20 cellular contexts compared by ENCODE assay signal in the genomic region with DNA sequence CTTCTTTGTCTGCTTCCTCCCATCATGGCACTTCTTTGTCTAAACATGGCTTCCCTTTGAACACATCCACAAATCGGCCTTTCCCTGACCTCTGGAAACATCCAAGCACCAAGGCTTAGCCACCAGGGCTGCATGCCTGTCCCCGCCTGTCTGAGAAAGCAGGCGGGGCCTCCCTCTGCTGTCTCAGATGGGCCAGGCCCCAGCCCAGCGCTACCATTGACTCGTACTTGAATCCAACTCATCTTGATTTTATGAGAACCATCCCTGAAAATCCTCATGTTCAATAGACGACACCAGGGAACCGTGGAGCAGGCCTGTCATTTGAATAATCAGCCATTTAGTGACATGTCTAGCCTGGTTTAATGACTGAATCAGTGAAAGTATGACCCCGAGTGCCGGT.
DNase-seq lines count a peak whose midpoint lies in the region; ATAC-seq, FAIRE-seq and TF ChIP-seq lines count a peak whose summit lies in the region.
"Had no signal": no experiment of that assay in that cellular context is flagged by ENCODE, and none has a peak within 500 bp of the region (broad histone marks: within the 10 kb centered on the region; RNA-seq: fewer than 3 reads in every experiment).

No MANE protein-coding gene starts in this region.

- POLR2A ChIA-PET in WTC11 (lab: Charles Lee) = no interaction called here

- peak; percentile 40; the same call in 1 of the 3 replicates for ATAC-seq in GM23338
- ATAC-seq in WTC11 = peak; percentile 34; the same call in 1 of the 2 replicates
- ATAC-seq in GM19452 (IDR thresholded peaks at IDR 0.05; ENCODE audit: unreplicated experiment) = no peak
- ATAC-seq: CD8-positive, alpha-beta T cell had no signal

- H3K27me3 Mint-ChIP-seq in GM23338 (ENCODE audit: insufficient read depth, low read depth, poor library complexity) (peaks cover 7% of the 10 kb centered on the region), WTC11 (ENCODE audit: low read depth) (no peaks in the 10 kb centered on the region)

- H3K27ac Mint-ChIP-seq in GM23338 = no peak overlapping the region
- H3K27ac Mint-ChIP-seq in WTC11 = no peak overlapping the region
- H3K27ac Mint-ChIP-seq: CD4-positive, CD25-positive, alpha-beta regulatory T cell; CD8-positive, alpha-beta T cell had no signal

- H3K27ac ChIP-seq in GM23338 (ENCODE audit: low read depth) = no peak overlapping the region
- H3K27ac ChIP-seq in esophagus muscularis mucosa (replicated peaks in 1 of 4) = no peak overlapping the region
- H3K27ac ChIP-seq: BLaER1, C4-2B had no signal

- TF ChIP-seq POLR2A in esophagus muscularis mucosa (IDR thresholded peaks at IDR 0.05; ENCODE audit: low read depth) (no peak), erythroblast (IDR thresholded peaks at IDR 0.05; ENCODE audit: low read length) (no peak), GM12892 (IDR thresholded peaks at IDR 0.05; ENCODE audit: low read depth, low read length) (no peak)

- WGBS in esophagus muscularis mucosa = 96% methylated on average over 9 of the region's 9 CpGs

- no peaks in the 10 kb centered on the region for H3K27me3 ChIP-seq in BE2C
- H3K27me3 ChIP-seq in GM23338 (ENCODE audit: insufficient read depth) = no peaks in the 10 kb centered on the region
- H3K27me3 ChIP-seq in esophagus muscularis mucosa = no peaks in the 10 kb centered on the region
- H3K27me3 ChIP-seq: BLaER1 had no signal

- no peak for TF ChIP-seq EP300 in esophagus muscularis mucosa (IDR thresholded peaks at IDR 0.05)

- intact Hi-C loops in esophagus muscularis mucosa (cut with DNase I) = no loop called here

- no peaks in the 10 kb centered on the region for H3K9me2 ChIP-seq in GM23338 (ENCODE audit: insufficient read depth)

- H3K9me3 ChIP-seq in BE2C = no peaks in the 10 kb centered on the region
- no peaks in the 10 kb centered on the region for H3K9me3 ChIP-seq in esophagus muscularis mucosa
- H3K9me3 ChIP-seq: BLaER1, Caco-2 had no signal

- no peaks in the 10 kb centered on the region for H3K36me3 ChIP-seq in BE2C
- no peaks in the 10 kb centered on the region for H3K36me3 ChIP-seq in GM23338 (ENCODE audit: insufficient read depth)
- H3K36me3 ChIP-seq in esophagus muscularis mucosa = no peaks in the 10 kb centered on the region

- H3K4me2 ChIP-seq in GM23338 = no peak overlapping the region
- H3K4me2 ChIP-seq: BLaER1 had no signal

- H2AFZ ChIP-seq in GM23338 = no peak overlapping the region

- H4K20me1 ChIP-seq in GM23338 (replicated peaks; ENCODE audit: insufficient read depth) = no peaks in the 10 kb centered on the region
- H4K20me1 ChIP-seq: BLaER1 had no signal

- DNase-seq in BE2C (peak; percentile 56), GM23338 (ENCODE audit: low spot score) (no peak), WTC11 (ENCODE audit: low spot score) (no peak), islet precursor cell (peak; percentile 41), esophagus muscularis mucosa (ENCODE audit: extremely low spot score) (no peak), erythroblast (lab: John Stamatoyannopoulos, UW) (no peak), GM12892 (ENCODE audit: insufficient read length) (no peak)
- DNase-seq: Caco-2; CD4-positive, CD25-positive, alpha-beta regulatory T cell; CD8-positive, alpha-beta T cell; DMS153; DND-41; GOT3; H7; HCEC 1CT had no signal

- H3K79me2 ChIP-seq in GM23338 (replicated peaks; ENCODE audit: insufficient read depth) = no peaks in the 10 kb centered on the region

- no peaks in the 10 kb centered on the region for H3F3A ChIP-seq in GM23338 (replicated peaks; ENCODE audit: low read depth)

- FAIRE-seq in GM12892 (lab: Jason Lieb, UNC) = no peak
- FAIRE-seq: G401.6, GM19239 had no signal

- 0 out of 3 replicates have a peak, but pooled peaks cover under 1% of the 10 kb centered on the region for H3K4me1 Mint-ChIP-seq in GM23338
- peaks cover under 1% of the 10 kb centered on the region; the same call in 1 of the 2 replicates for H3K4me1 Mint-ChIP-seq in WTC11

- H3K4me3 ChIP-seq in BE2C (ENCODE audit: low read depth, low read length) (peak overlapping the region; percentile 22), GM23338 (no peak overlapping the region), esophagus muscularis mucosa (no peak overlapping the region)
- H3K4me3 ChIP-seq: BLaER1 had no signal

- no peak overlapping the region for H3K4me3 Mint-ChIP-seq in GM23338
- H3K4me3 Mint-ChIP-seq in WTC11 = no peak overlapping the region
- H3K4me3 Mint-ChIP-seq: CD4-positive, CD25-positive, alpha-beta regulatory T cell; CD8-positive, alpha-beta T cell had no signal

- H3K9me3 Mint-ChIP-seq in GM23338 = no peaks in the 10 kb centered on the region
- no peaks in the 10 kb centered on the region for H3K9me3 Mint-ChIP-seq in WTC11
- H3K9me3 Mint-ChIP-seq: CD8-positive, alpha-beta T cell had no signal

- no peak; the same call in 1 of the 2 replicates for TF ChIP-seq CTCF in BE2C (IDR thresholded peaks at IDR 0.05; ENCODE audit: low read depth, low read length)
- no peak for TF ChIP-seq CTCF in GM23338 (conservative IDR thresholded peaks at IDR 0.05; ENCODE audit: low read depth in 2 of 2)
- no peak for TF ChIP-seq CTCF in WTC11 (IDR thresholded peaks at IDR 0.05)
- no peak for TF ChIP-seq CTCF in esophagus muscularis mucosa (IDR thresholded peaks at IDR 0.05)

- H3K36me3 Mint-ChIP-seq in GM23338 (ENCODE audit: low read depth) (no peaks in the 10 kb centered on the region), WTC11 (no peaks in the 10 kb centered on the region)
- H3K36me3 Mint-ChIP-seq: CD4-positive, CD25-positive, alpha-beta regulatory T cell; CD8-positive, alpha-beta T cell had no signal

- CTCF ChIA-PET in WTC11 (lab: Charles Lee) = no interaction called here

- H3K4me1 ChIP-seq in BE2C = peaks cover 33% of the 10 kb centered on the region
- no peaks in the 10 kb centered on the region for H3K4me1 ChIP-seq in GM23338 (ENCODE audit: insufficient read depth)
- no peaks in the 10 kb centered on the region for H3K4me1 ChIP-seq in esophagus muscularis mucosa
- H3K4me1 ChIP-seq: BLaER1, Caco-2 had no signal

TF ChIP-seq in GM23338, 12 proteins besides CTCF, POLR2A, EP300 and RAD21 (continues in another document):
- no peak for TF ChIP-seq EZH2 (IDR thresholded peaks at IDR 0.05; ENCODE audit: low read depth, unreplicated experiment)
- no peak for TF ChIP-seq CREB1 (CRISPR knock-in tag; IDR thresholded peaks at IDR 0.05; ENCODE audit: low read depth)
- TF ChIP-seq NANOG (IDR thresholded peaks at IDR 0.05; ENCODE audit: borderline replicate concordance) = no peak
- no peak for TF ChIP-seq POLR2AphosphoS5 (IDR thresholded peaks at IDR 0.05; ENCODE audit: low read depth)
- TF ChIP-seq, protein P1, sequence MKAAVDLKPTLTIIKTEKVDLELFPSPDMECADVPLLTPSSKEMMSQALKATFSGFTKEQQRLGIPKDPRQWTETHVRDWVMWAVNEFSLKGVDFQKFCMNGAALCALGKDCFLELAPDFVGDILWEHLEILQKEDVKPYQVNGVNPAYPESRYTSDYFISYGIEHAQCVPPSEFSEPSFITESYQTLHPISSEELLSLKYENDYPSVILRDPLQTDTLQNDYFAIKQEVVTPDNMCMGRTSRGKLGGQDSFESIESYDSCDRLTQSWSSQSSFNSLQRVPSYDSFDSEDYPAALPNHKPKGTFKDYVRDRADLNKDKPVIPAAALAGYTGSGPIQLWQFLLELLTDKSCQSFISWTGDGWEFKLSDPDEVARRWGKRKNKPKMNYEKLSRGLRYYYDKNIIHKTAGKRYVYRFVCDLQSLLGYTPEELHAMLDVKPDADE (IDR thresholded peaks at IDR 0.05) = no peak
- TF ChIP-seq ZNF331 (CRISPR knock-in tag; IDR thresholded peaks at IDR 0.05; ENCODE audit: low read depth) = no peak

TF ChIP-seq in WTC11, 78 proteins besides CTCF, POLR2A, EP300 and RAD21 (continues in another document):
- TF ChIP-seq, protein P2, sequence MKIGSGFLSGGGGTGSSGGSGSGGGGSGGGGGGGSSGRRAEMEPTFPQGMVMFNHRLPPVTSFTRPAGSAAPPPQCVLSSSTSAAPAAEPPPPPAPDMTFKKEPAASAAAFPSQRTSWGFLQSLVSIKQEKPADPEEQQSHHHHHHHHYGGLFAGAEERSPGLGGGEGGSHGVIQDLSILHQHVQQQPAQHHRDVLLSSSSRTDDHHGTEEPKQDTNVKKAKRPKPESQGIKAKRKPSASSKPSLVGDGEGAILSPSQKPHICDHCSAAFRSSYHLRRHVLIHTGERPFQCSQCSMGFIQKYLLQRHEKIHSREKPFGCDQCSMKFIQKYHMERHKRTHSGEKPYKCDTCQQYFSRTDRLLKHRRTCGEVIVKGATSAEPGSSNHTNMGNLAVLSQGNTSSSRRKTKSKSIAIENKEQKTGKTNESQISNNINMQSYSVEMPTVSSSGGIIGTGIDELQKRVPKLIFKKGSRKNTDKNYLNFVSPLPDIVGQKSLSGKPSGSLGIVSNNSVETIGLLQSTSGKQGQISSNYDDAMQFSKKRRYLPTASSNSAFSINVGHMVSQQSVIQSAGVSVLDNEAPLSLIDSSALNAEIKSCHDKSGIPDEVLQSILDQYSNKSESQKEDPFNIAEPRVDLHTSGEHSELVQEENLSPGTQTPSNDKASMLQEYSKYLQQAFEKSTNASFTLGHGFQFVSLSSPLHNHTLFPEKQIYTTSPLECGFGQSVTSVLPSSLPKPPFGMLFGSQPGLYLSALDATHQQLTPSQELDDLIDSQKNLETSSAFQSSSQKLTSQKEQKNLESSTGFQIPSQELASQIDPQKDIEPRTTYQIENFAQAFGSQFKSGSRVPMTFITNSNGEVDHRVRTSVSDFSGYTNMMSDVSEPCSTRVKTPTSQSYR (CRISPR knock-in tag; IDR thresholded peaks at IDR 0.05) = no peak

Comparison
In these comparisons a context has a peak if more than half of its experiments do, and no peak if none do; other contexts are left out.
1. DNase-seq: peak in BE2C (single experiment) and islet precursor cell (single experiment); none in GM23338 (single experiment), WTC11 (single experiment), esophagus muscularis mucosa (single experiment), erythroblast (0 of 2) and GM12892 (single experiment).